Comparison of ENCODE assay signal across 29 cellular contexts in the genomic region with DNA sequence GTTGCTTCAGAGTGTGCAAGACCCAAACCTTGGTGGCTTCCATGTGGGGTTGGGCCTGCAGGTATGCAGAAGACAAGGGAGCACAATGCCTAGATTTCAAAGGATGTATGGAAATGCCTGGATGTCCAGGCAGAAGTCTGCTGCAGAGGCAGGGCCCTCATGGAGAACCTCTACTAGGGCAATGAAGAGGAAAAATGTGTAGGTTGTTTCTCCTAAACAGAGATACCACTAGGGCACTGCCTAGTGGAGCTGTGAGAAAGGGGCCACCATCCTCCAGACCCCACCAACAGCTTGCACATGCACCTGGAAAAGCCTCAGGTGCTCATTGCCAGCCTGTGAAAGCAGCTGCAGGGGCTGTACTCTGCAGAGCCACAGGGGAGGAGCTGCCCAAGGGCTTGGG.
"Had no signal": no experiment of that assay in that cellular context is flagged by ENCODE, and none has a peak within 500 bp of the region (broad histone marks: within the 10 kb centered on the region; RNA-seq: fewer than 3 reads in every experiment).

No MANE protein-coding gene starts in this region.

- H3K27ac ChIP-seq: colonic mucosa, coronary artery, dorsolateral prefrontal cortex, epithelial cell of prostate, esophagus muscularis mucosa, esophagus squamous epithelium, foreskin keratinocyte, gastrocnemius medialis, gastroesophageal sphincter, heart left ventricle, heart right ventricle, hepatocyte had no signal

- ATAC-seq: effector memory CD8-positive, alpha-beta T cell; esophagus mucosa; foreskin keratinocyte; gastrocnemius medialis; gastroesophageal sphincter; heart left ventricle; heart right ventricle had no signal

- H3K4me2 ChIP-seq: hepatocyte had no signal

- H3K4me3 ChIP-seq: colonic mucosa, coronary artery, dorsolateral prefrontal cortex, esophagus muscularis mucosa, esophagus squamous epithelium, gastrocnemius medialis, gastroesophageal sphincter, heart left ventricle, heart right ventricle, hepatocyte had no signal

- FAIRE-seq: colon, endometrium, endothelial cell of umbilical vein, frontal cortex had no signal

- H3K79me2 ChIP-seq: hepatocyte had no signal

- H3K36me3 ChIP-seq: colonic mucosa, esophagus muscularis mucosa, esophagus squamous epithelium, gastrocnemius medialis, gastroesophageal sphincter, heart left ventricle, heart right ventricle had no signal

- H3K9me3 ChIP-seq: colonic mucosa, gastrocnemius medialis had no signal

- H3K4me1 ChIP-seq: colonic mucosa, esophagus muscularis mucosa, esophagus squamous epithelium, foreskin keratinocyte, gastrocnemius medialis, gastroesophageal sphincter, heart left ventricle, heart right ventricle had no signal

- H3K27me3 ChIP-seq: colonic mucosa, dorsolateral prefrontal cortex, esophagus muscularis mucosa, esophagus squamous epithelium, foreskin keratinocyte, gastrocnemius medialis, gastroesophageal sphincter, heart left ventricle, heart right ventricle, hepatocyte had no signal

- H2AFZ ChIP-seq: hepatocyte had no signal

- DNase-seq: colonic mucosa; cortex of kidney; dermis blood vessel endothelial cell; dorsolateral prefrontal cortex; effector CD4-positive, alpha-beta T cell; effector CD8-positive, alpha-beta T cell; effector memory CD4-positive, alpha-beta T cell; effector memory CD8-positive, alpha-beta T cell; endodermal cell; erythroblast; esophagus squamous epithelium; foreskin fibroblast; foreskin keratinocyte; foreskin melanocyte; gastrocnemius medialis; glutamatergic neuron; head of caudate nucleus; heart right ventricle had no signal
